28 cellular contexts compared by ENCODE assay signal in the genomic region with DNA sequence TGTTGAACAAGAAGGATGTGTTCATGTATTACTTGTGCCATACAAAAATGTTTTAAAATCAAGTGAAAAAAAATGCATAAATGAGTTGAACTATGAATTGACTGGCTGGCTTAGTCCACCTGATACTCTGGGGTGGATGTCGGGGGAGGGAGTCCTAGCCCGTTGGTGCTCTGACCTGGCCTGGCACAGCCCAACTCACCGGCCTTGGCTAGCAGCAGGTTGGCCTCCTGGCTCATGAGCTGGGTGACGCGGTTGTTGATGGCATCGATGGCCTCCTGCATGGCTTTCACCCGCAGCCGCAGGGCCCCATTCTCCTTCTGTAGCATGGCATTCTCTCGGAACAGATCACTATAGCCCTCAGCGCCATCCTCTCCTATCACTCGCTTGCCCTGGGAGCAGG. TPM values are rescaled to one million over a fixed set of nuclear protein-coding genes. Genes with fewer than 3 reads are reported as not detected.
DNase-seq lines count a peak whose midpoint lies in the region; ATAC-seq and TF ChIP-seq lines count a peak whose summit lies in the region.
"Had no signal": no experiment of that assay in that cellular context is flagged by ENCODE, and none has a peak within 500 bp of the region (broad histone marks: within the 10 kb centered on the region; RNA-seq: fewer than 3 reads in every experiment).

No MANE protein-coding gene starts in this region.

- no peaks in the 10 kb centered on the region; the same call in 1 of the 2 replicates for H4K20me1 ChIP-seq in GM23338 (replicated peaks; ENCODE audit: insufficient read depth)

- no peaks in the 10 kb centered on the region for H3K4me1 ChIP-seq in GM23338 (ENCODE audit: insufficient read depth)
- H3K4me1 ChIP-seq in spleen, result no peaks in the 10 kb centered on the region
- H3K4me1 ChIP-seq: BE2C, breast epithelium, gastroesophageal sphincter, upper lobe of left lung had no signal

- no peak overlapping the region for H3K4me3 Mint-ChIP-seq in activated T-cell treated with anti-CD3 and anti-CD28 coated beads, Interleukin-2, amount 50 U/mL, for 24 hours
- no peak overlapping the region for H3K4me3 Mint-ChIP-seq in GM23338
- no peak overlapping the region for H3K4me3 Mint-ChIP-seq in activated naive CD8-positive, alpha-beta T cell treated with anti-CD3 and anti-CD28 coated beads, Interleukin-2, amount 50 U/mL, for 24 hours
- no peak overlapping the region for H3K4me3 Mint-ChIP-seq in activated T-helper 1 cell treated with anti-CD3 and anti-CD28 coated beads, Interleukin-12 subunit alpha, Interleukin-12 subunit beta, Interleukin-2, Interleukin-4 antibody, amounts not matched to agents 30 ng/mL and 10 ng/mL and 1 ng/mL, durations not matched to agents 14 hours and 24 hours and 36 hours
- H3K4me3 Mint-ChIP-seq: naive thymus-derived CD8-positive, alpha-beta T cell; T-helper 1 cell treated with Interleukin-12 subunit alpha and Interleukin-12 subunit beta and Interleukin-4 antibody, amounts not matched to agents 30 μg/mL and 1 μg/mL, for 36 hours had no signal

- ATAC-seq in GM23338 (peak; percentile 67), HG03045 (IDR thresholded peaks at IDR 0.05; ENCODE audit: unreplicated experiment) (no peak)
- no peak for ATAC-seq in activated naive CD8-positive, alpha-beta T cell treated with anti-CD3 and anti-CD28 coated beads, Interleukin-2, amount 50 U/mL, for 24 hours
- ATAC-seq: gastroesophageal sphincter; naive thymus-derived CD8-positive, alpha-beta T cell; Right ventricle myocardium inferior had no signal

- H3K27ac ChIP-seq in GM23338 (ENCODE audit: low read depth) (no peak overlapping the region), spleen (no peak overlapping the region)
- H3K27ac ChIP-seq: breast epithelium, gastroesophageal sphincter, hepatocyte, upper lobe of left lung had no signal

- H3K27me3 Mint-ChIP-seq in activated T-cell treated with anti-CD3 and anti-CD28 coated beads, Interleukin-2, amount 50 U/mL, for 24 hours, result no peaks in the 10 kb centered on the region
- H3K27me3 Mint-ChIP-seq in GM23338 (ENCODE audit: insufficient read depth, low read depth, poor library complexity), result peaks cover 5% of the 10 kb centered on the region
- no peaks in the 10 kb centered on the region for H3K27me3 Mint-ChIP-seq in activated naive CD8-positive, alpha-beta T cell treated with anti-CD3 and anti-CD28 coated beads, Interleukin-2, amount 50 U/mL, for 24 hours
- no peaks in the 10 kb centered on the region for H3K27me3 Mint-ChIP-seq in activated T-helper 1 cell treated with anti-CD3 and anti-CD28 coated beads, Interleukin-12 subunit alpha, Interleukin-12 subunit beta, Interleukin-2, Interleukin-4 antibody, amounts not matched to agents 30 ng/mL and 10 ng/mL and 1 ng/mL, durations not matched to agents 14 hours and 24 hours and 36 hours (ENCODE audit: insufficient read depth)
- H3K27me3 Mint-ChIP-seq: naive thymus-derived CD8-positive, alpha-beta T cell had no signal

- TF ChIP-seq POLR2A in spleen (IDR thresholded peaks at IDR 0.05), result no peak

- no peak for TF ChIP-seq CTCF in GM23338 (conservative IDR thresholded peaks at IDR 0.05; ENCODE audit: low read depth in 2 of 2)
- TF ChIP-seq CTCF in spleen (IDR thresholded peaks at IDR 0.05 in 8 of 11, conservative IDR thresholded peaks at IDR 0.05 in 3 of 11), result no peak

- H3K9me3 Mint-ChIP-seq in activated T-cell treated with anti-CD3 and anti-CD28 coated beads, Interleukin-2, amount 50 U/mL, for 24 hours, result no peaks in the 10 kb centered on the region
- no peaks in the 10 kb centered on the region for H3K9me3 Mint-ChIP-seq in GM23338
- H3K9me3 Mint-ChIP-seq in activated naive CD8-positive, alpha-beta T cell treated with anti-CD3 and anti-CD28 coated beads, Interleukin-2, amount 50 U/mL, for 24 hours, result no peaks in the 10 kb centered on the region
- H3K9me3 Mint-ChIP-seq in activated T-helper 1 cell treated with anti-CD3 and anti-CD28 coated beads, Interleukin-12 subunit alpha, Interleukin-12 subunit beta, Interleukin-2, Interleukin-4 antibody, amounts not matched to agents 30 ng/mL and 10 ng/mL and 1 ng/mL, durations not matched to agents 14 hours and 24 hours and 36 hours, result no peaks in the 10 kb centered on the region
- H3K9me3 Mint-ChIP-seq: naive thymus-derived CD8-positive, alpha-beta T cell; T-helper 1 cell treated with Interleukin-12 subunit alpha and Interleukin-12 subunit beta and Interleukin-4 antibody, amounts not matched to agents 30 μg/mL and 1 μg/mL, for 36 hours had no signal

- H3K4me2 ChIP-seq in GM23338, result no peak overlapping the region
- H3K4me2 ChIP-seq: hepatocyte, SK-N-SH had no signal

- H3K36me3 Mint-ChIP-seq in activated T-cell treated with anti-CD3 and anti-CD28 coated beads, Interleukin-2, amount 50 U/mL, for 24 hours (ENCODE audit: low read depth), result peaks cover 4% of the 10 kb centered on the region
- peaks cover 14% of the 10 kb centered on the region; the same call in 2 of the 3 replicates for H3K36me3 Mint-ChIP-seq in GM23338 (ENCODE audit: low read depth)
- peaks cover 39% of the 10 kb centered on the region for H3K36me3 Mint-ChIP-seq in activated naive CD8-positive, alpha-beta T cell treated with anti-CD3 and anti-CD28 coated beads, Interleukin-2, amount 50 U/mL, for 24 hours (ENCODE audit: low read depth)
- peaks cover 31% of the 10 kb centered on the region for H3K36me3 Mint-ChIP-seq in activated T-helper 1 cell treated with anti-CD3 and anti-CD28 coated beads, Interleukin-12 subunit alpha, Interleukin-12 subunit beta, Interleukin-2, Interleukin-4 antibody, amounts not matched to agents 30 ng/mL and 10 ng/mL and 1 ng/mL, durations not matched to agents 14 hours and 24 hours and 36 hours (ENCODE audit: low read depth)

- no peak overlapping the region for H2AFZ ChIP-seq in GM23338
- H2AFZ ChIP-seq: hepatocyte had no signal

- H3K27me3 ChIP-seq in GM23338 (ENCODE audit: insufficient read depth) (no peaks in the 10 kb centered on the region), spleen (replicated peaks in 1 of 7) (no peaks in the 10 kb centered on the region)
- H3K27me3 ChIP-seq: breast epithelium, gastroesophageal sphincter, hepatocyte, upper lobe of left lung had no signal

- no peaks in the 10 kb centered on the region for H3K9me2 ChIP-seq in GM23338 (ENCODE audit: insufficient read depth)
- H3K9me2 ChIP-seq: SK-N-SH had no signal

- peaks cover 20% of the 10 kb centered on the region for H3K4me1 Mint-ChIP-seq in activated T-cell treated with anti-CD3 and anti-CD28 coated beads, Interleukin-2, amount 50 U/mL, for 24 hours (ENCODE audit: low read depth)
- no peaks in the 10 kb centered on the region for H3K4me1 Mint-ChIP-seq in GM23338
- peaks cover 15% of the 10 kb centered on the region for H3K4me1 Mint-ChIP-seq in activated naive CD8-positive, alpha-beta T cell treated with anti-CD3 and anti-CD28 coated beads, Interleukin-2, amount 50 U/mL, for 24 hours
- H3K4me1 Mint-ChIP-seq in activated T-helper 1 cell treated with anti-CD3 and anti-CD28 coated beads, Interleukin-12 subunit alpha, Interleukin-12 subunit beta, Interleukin-2, Interleukin-4 antibody, amounts not matched to agents 30 ng/mL and 10 ng/mL and 1 ng/mL, durations not matched to agents 14 hours and 24 hours and 36 hours (ENCODE audit: low read depth), result no peaks in the 10 kb centered on the region

- DNase-seq in activated T-cell treated with anti-CD3 and anti-CD28 coated beads, Interleukin-2, amount 50 U/mL, for 24 hours, result no peak
- no peak for DNase-seq in activated T-cell treated with anti-CD3 and anti-CD28 coated beads for 4 hours
- DNase-seq in GM23338 (ENCODE audit: low spot score), result no peak
- no peak for DNase-seq in activated naive CD8-positive, alpha-beta T cell treated with anti-CD3 and anti-CD28 coated beads, Interleukin-2, amount 50 U/mL, for 24 hours
- peak; percentile 56 for DNase-seq in spleen
- no peak for DNase-seq in activated T-helper 1 cell treated with anti-CD3 and anti-CD28 coated beads, Interleukin-12 subunit alpha, Interleukin-12 subunit beta, Interleukin-2, Interleukin-4 antibody, amounts not matched to agents 30 ng/mL and 10 ng/mL and 1 ng/mL, durations not matched to agents 14 hours and 24 hours and 36 hours (ENCODE audit: low spot score)
- DNase-seq in NCI-H226, result no peak
- DNase-seq: activated gamma-delta T cell treated with Interleukin-2 at 50 U/mL for 16 hours; activated T-cell treated with anti-CD3 and anti-CD28 coated beads, Interleukin-2, amount 50 U/mL, for 1 hour; BE2C; DMS79; kidney glomerular epithelial cell; naive thymus-derived CD8-positive, alpha-beta T cell; NCI-H1105; NCI-H187 treated with DMSO at 0.1 percent for 48 hours; NCI-H526 treated with DMSO at 0.1 percent for 48 hours; occipital lobe; SK-N-SH; stimulated activated CD4-positive, alpha-beta T cell treated with anti-CD3 and anti-CD28 coated beads, Interleukin-15, amount 100 ng/mL, for 24 hours; stimulated activated CD4-positive, alpha-beta T cell treated with anti-CD3 and anti-CD28 coated beads, Interleukin-4, amount 100 ng/mL, for 4 hours; upper lobe of left lung had no signal

- H3K36me3 ChIP-seq in GM23338 (ENCODE audit: insufficient read depth) (no peaks in the 10 kb centered on the region; the same call in 1 of the 2 replicates), spleen (peaks cover 0 to 96% (median 80%) of the 10 kb centered on the region in 6 donors)
- H3K36me3 ChIP-seq: BE2C, breast epithelium had no signal

- H3K79me2 ChIP-seq in GM23338 (replicated peaks; ENCODE audit: insufficient read depth), result no peaks in the 10 kb centered on the region
- H3K79me2 ChIP-seq: hepatocyte had no signal

- H3F3A ChIP-seq in GM23338 (replicated peaks; ENCODE audit: low read depth), result no peaks in the 10 kb centered on the region

- H3K9me3 ChIP-seq in spleen, result no peaks in the 10 kb centered on the region
- H3K9me3 ChIP-seq: BE2C, breast epithelium, gastroesophageal sphincter, SK-N-SH, upper lobe of left lung had no signal

- 86 to 92% (median 90%) methylated on average over 10 to 11 of the region's 11 CpGs for WGBS in spleen, 5 donors

- peak overlapping the region; percentile 20 for H3K27ac Mint-ChIP-seq in activated T-cell treated with anti-CD3 and anti-CD28 coated beads, Interleukin-2, amount 50 U/mL, for 24 hours
- no peak overlapping the region for H3K27ac Mint-ChIP-seq in GM23338
- peak overlapping the region; percentile 53 for H3K27ac Mint-ChIP-seq in activated naive CD8-positive, alpha-beta T cell treated with anti-CD3 and anti-CD28 coated beads, Interleukin-2, amount 50 U/mL, for 24 hours
- H3K27ac Mint-ChIP-seq in activated T-helper 1 cell treated with anti-CD3 and anti-CD28 coated beads, Interleukin-12 subunit alpha, Interleukin-12 subunit beta, Interleukin-2, Interleukin-4 antibody, amounts not matched to agents 30 ng/mL and 10 ng/mL and 1 ng/mL, durations not matched to agents 14 hours and 24 hours and 36 hours, result no peak overlapping the region
- H3K27ac Mint-ChIP-seq: T-helper 1 cell treated with Interleukin-12 subunit alpha and Interleukin-12 subunit beta and Interleukin-4 antibody, amounts not matched to agents 30 μg/mL and 1 μg/mL, for 36 hours had no signal

- intact Hi-C loops in spleen (cut with DNase I; ENCODE audit: low total_unique reads), result no loop called here
- intact Hi-C loops in activated T-helper 1 cell treated with anti-CD3 and anti-CD28 coated beads, Interleukin-12 subunit alpha, Interleukin-12 subunit beta, Interleukin-2, Interleukin-4 antibody, amounts not matched to agents 30 ng/mL and 10 ng/mL and 1 ng/mL, durations not matched to agents 14 hours and 24 hours and 36 hours (cut with micrococcal nuclease), result loop anchor here (1.0 kb wide), 1 partner anchor 11 kb away; no protein-coding TSS in a partner anchor

- H3K4me3 ChIP-seq in GM23338, result no peak overlapping the region
- H3K4me3 ChIP-seq in spleen, result no peak overlapping the region
- H3K4me3 ChIP-seq: breast epithelium, gastroesophageal sphincter, hepatocyte, lung, upper lobe of left lung had no signal

RNA-seq across cellular contexts. Expression of a gene that starts 21.6 kb away (rescaled TPM):
- 26.6 and 34.3 TPM in 2 replicates for total RNA-seq in GM23338 (2014; rRNA removed; shearing (Covaris generic))
- polyA plus RNA-seq in GM23338 (2016; fragmentation: Nextera tagmentation; extraction: Ambion mirVana) (4.6 and 5.3 TPM in 2 replicates), spleen (1 to 10 TPM; 3.0 to 9.3 (median 4.5) TPM)
- total RNA-seq in spleen, result 10 to 100 TPM; 27.1 to 49.0 (median 30.0) TPM
- 50.4 and 52.0 TPM in 2 replicates for total RNA-seq in activated T-helper 1 cell treated with anti-CD3 and anti-CD28 coated beads, Interleukin-12 subunit alpha, Interleukin-12 subunit beta, Interleukin-2, Interleukin-4 antibody, amounts not matched to agents 30 ng/mL and 10 ng/mL and 1 ng/mL, durations not matched to agents 14 hours and 24 hours and 36 hours

Comparison
In these comparisons a context has a peak if more than half of its experiments do, and no peak if none do; other contexts are left out.
1. H3K27ac Mint-ChIP-seq: peak in activated T-cell treated with anti-CD3 and anti-CD28 coated beads, Interleukin-2, amount 50 U/mL, for 24 hours (single experiment) and activated naive CD8-positive, alpha-beta T cell treated with anti-CD3 and anti-CD28 coated beads, Interleukin-2, amount 50 U/mL, for 24 hours (single experiment); none in GM23338 (single experiment) and activated T-helper 1 cell treated with anti-CD3 and anti-CD28 coated beads, Interleukin-12 subunit alpha, Interleukin-12 subunit beta, Interleukin-2, Interleukin-4 antibody, amounts not matched to agents 30 ng/mL and 10 ng/mL and 1 ng/mL, durations not matched to agents 14 hours and 24 hours and 36 hours (single experiment).